ENCODE assay signal across 1 cellular context in genomic region chr16:11067697-11068141, GRCh38.
TF ChIP-seq lines count a peak whose summit lies in the region.

No MANE protein-coding gene starts in this region.

TF ChIP-seq in HepG2, 621 proteins besides CTCF, POLR2A, EP300 and RAD21 (continued from another document and continues in another):
- TF ChIP-seq POGK (CRISPR knock-in tag; conservative IDR thresholded peaks at IDR 0.05) (0 out of 2 replicates have a peak, but pooled peaks have one; percentile 40), ZSCAN21 (CRISPR knock-in tag; IDR thresholded peaks at IDR 0.05; ENCODE audit: borderline replicate concordance) (no peak), SOX13 (IDR thresholded peaks at IDR 0.05) (no peak), SOX13 (CRISPR knock-in tag; conservative IDR thresholded peaks at IDR 0.05 in 1 of 2, IDR thresholded peaks at IDR 0.05 in 1 of 2) (peak in 1 of 2 experiments; percentile 12; a peak in 1 of 4 replicates), CSRNP2 (CRISPR knock-in tag; conservative IDR thresholded peaks at IDR 0.05; ENCODE audit: low read depth) (no peak), STAT6 (CRISPR knock-in tag; IDR thresholded peaks at IDR 0.05; ENCODE audit: borderline replicate concordance) (no peak), HOXA3 (CRISPR knock-in tag; IDR thresholded peaks at IDR 0.05) (peak; percentile 59; the same call in 1 of the 2 replicates), E2F2 (CRISPR knock-in tag; IDR thresholded peaks at IDR 0.05; ENCODE audit: borderline replicate concordance) (no peak; the same call in 1 of the 2 replicates), KLF12 (CRISPR knock-in tag; IDR thresholded peaks at IDR 0.05; ENCODE audit: borderline replicate concordance) (no peak), ZBED4 (CRISPR knock-in tag; IDR thresholded peaks at IDR 0.05; ENCODE audit: borderline replicate concordance) (peak; percentile 30; the same call in 1 of the 2 replicates), ZNF362 (CRISPR knock-in tag; IDR thresholded peaks at IDR 0.05; ENCODE audit: borderline replicate concordance) (no peak), NFAT5 (CRISPR knock-in tag; IDR thresholded peaks at IDR 0.05) (no peak), ZNF121 (CRISPR knock-in tag; IDR thresholded peaks at IDR 0.05) (peak; percentile 55; the same call in 1 of the 2 replicates), ZNF83 (CRISPR knock-in tag; IDR thresholded peaks at IDR 0.05; ENCODE audit: borderline replicate concordance) (0 out of 2 replicates have a peak, but pooled peaks have one; percentile 3), ELF3 (CRISPR knock-in tag; IDR thresholded peaks at IDR 0.05) (0 out of 2 replicates have a peak, but pooled peaks have one; percentile 30), YEATS4 (CRISPR knock-in tag; IDR thresholded peaks at IDR 0.05; ENCODE audit: borderline replicate concordance) (0 out of 2 replicates have a peak, but pooled peaks have one; percentile 29), ZNF331 (CRISPR knock-in tag; IDR thresholded peaks at IDR 0.05) (0 out of 2 replicates have a peak, but pooled peaks have one; percentile 43), SALL1 (CRISPR knock-in tag; IDR thresholded peaks at IDR 0.05) (peak; percentile 69; the same call in 1 of the 2 replicates), ZFP1 (CRISPR knock-in tag; IDR thresholded peaks at IDR 0.05) (no peak), ZKSCAN5 (CRISPR knock-in tag; IDR thresholded peaks at IDR 0.05) (peak; percentile 58; the same call in 1 of the 2 replicates), ZSCAN9 (CRISPR knock-in tag; IDR thresholded peaks at IDR 0.05; ENCODE audit: borderline replicate concordance) (no peak), DRAP1 (CRISPR knock-in tag; IDR thresholded peaks at IDR 0.05) (peak; percentile 59), ZUFSP (CRISPR knock-in tag; IDR thresholded peaks at IDR 0.05; ENCODE audit: borderline replicate concordance) (no peak), SP140L (CRISPR knock-in tag; IDR thresholded peaks at IDR 0.05; ENCODE audit: borderline replicate concordance) (no peak), ARID4A (CRISPR knock-in tag; IDR thresholded peaks at IDR 0.05; ENCODE audit: borderline replicate concordance) (peak; percentile 45; the same call in 1 of the 2 replicates), CEBPG (CRISPR knock-in tag; IDR thresholded peaks at IDR 0.05) (peak; percentile 17; the same call in 1 of the 2 replicates)
